Comparison of ENCODE assay signal across 2 cellular contexts in the genomic region with DNA sequence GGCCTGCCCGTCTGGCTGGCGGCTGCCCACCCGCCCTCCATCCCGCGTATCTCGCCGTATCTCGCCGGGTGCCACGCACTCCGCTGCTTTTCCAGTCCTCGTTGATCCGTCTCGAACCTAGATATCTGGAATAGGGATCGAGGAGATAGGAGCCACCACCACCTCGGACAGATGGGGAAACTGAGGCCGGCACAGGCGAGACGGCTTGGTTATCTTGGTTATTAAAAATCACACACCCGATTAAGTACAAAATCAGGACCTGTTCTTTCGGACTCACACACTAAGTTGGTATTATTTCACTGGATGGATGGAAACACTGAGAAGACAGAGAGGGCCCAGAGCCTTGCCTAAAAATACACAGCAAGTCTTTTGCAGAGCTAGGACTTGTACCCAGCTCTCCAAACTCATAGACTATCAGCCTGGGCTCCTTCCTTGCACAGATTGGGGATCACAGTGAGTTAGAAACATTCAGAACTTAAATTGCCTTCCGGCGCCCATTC.
TF ChIP-seq lines count a peak whose summit lies in the region.

No MANE protein-coding gene starts in this region.

TF ChIP-seq in A549, 52 proteins besides CTCF, POLR2A, EP300 and RAD21:
- TF ChIP-seq, protein P1, sequence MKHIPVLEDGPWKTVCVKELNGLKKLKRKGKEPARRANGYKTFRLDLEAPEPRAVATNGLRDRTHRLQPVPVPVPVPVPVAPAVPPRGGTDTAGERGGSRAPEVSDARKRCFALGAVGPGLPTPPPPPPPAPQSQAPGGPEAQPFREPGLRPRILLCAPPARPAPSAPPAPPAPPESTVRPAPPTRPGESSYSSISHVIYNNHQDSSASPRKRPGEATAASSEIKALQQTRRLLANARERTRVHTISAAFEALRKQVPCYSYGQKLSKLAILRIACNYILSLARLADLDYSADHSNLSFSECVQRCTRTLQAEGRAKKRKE (CRISPR knock-in tag; IDR thresholded peaks at IDR 0.05; ENCODE audit: low read depth), result 0 out of 2 replicates have a peak, but pooled peaks have one; percentile 16
- TF ChIP-seq CBX8 (IDR thresholded peaks at IDR 0.05), result no peak

TF ChIP-seq in HEK293, 187 proteins besides CTCF, POLR2A, EP300 and RAD21:
- TF ChIP-seq ZNF658 (tag by site-specific recombination; IDR thresholded peaks at IDR 0.05) (no peak), ZNF473 (tag by site-specific recombination; IDR thresholded peaks at IDR 0.05) (no peak), ZNF223 (tag by site-specific recombination; IDR thresholded peaks at IDR 0.05) (0 out of 2 replicates have a peak, but pooled peaks have one; percentile 10), ZNF560 (tag by site-specific recombination; IDR thresholded peaks at IDR 0.05; ENCODE audit: borderline replicate concordance) (no peak), FEZF1 (tag by site-specific recombination; IDR thresholded peaks at IDR 0.05) (no peak), ZNF114 (tag by site-specific recombination; IDR thresholded peaks at IDR 0.05) (no peak), ZNF335 (tag by site-specific recombination; conservative IDR thresholded peaks at IDR 0.05) (peak; percentile 80; the same call in 1 of the 2 replicates), ZNF394 (tag by site-specific recombination; IDR thresholded peaks at IDR 0.05; ENCODE audit: borderline replicate concordance) (no peak), MZF1 (tag by site-specific recombination; IDR thresholded peaks at IDR 0.05; ENCODE audit: borderline replicate concordance) (no peak)
TF ChIP-seq in HEK293: peak in this region for 2.
